Comparison of ENCODE assay signal across 14 cellular contexts in the genomic region with DNA sequence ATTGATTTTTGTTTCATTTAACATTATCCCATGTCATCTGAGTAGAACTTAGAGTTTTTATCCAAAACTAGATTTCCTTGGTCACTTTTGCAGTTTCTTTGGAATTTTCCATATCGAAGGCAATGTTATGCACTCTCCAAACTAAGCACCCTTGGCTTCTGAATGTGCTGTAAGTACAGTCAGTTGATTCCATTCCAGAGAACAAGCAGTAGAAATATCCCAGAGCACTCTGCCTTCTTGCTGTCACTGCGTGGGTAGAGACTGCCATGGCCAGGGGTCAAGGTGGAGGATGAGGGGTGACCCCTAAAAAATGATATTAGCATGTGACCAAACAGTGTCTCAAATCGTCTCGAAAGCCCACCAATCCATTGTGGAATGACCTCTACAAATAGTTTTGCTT. TPM values are rescaled to one million over a fixed set of nuclear protein-coding genes. Genes with fewer than 3 reads are reported as not detected.
"Had no signal": no experiment of that assay in that cellular context is flagged by ENCODE, and none has a peak within 500 bp of the region (broad histone marks: within the 10 kb centered on the region; RNA-seq: fewer than 3 reads in every experiment).

No MANE protein-coding gene starts in this region.

- H3K4me3 ChIP-seq: cardiac muscle cell, thoracic aorta, uterus had no signal

- H3K36me3 ChIP-seq: cardiac muscle cell, thoracic aorta, uterus, WERI-Rb-1 had no signal

- H3K27me3 ChIP-seq: cardiac muscle cell, uterus had no signal

- H3K4me1 ChIP-seq: uterus had no signal

- H3K27ac ChIP-seq: cardiac muscle cell, thoracic aorta, uterus, WERI-Rb-1 had no signal

- DNase-seq: activated CD4-positive, alpha-beta memory T cell treated with anti-CD3 and anti-CD28 coated beads for 36 hours; activated gamma-delta T cell; activated T-cell treated with anti-CD3 and anti-CD28 coated beads, Interleukin-2, amount 50 U/mL, for 4 hours; hypothalamus; kidney; mammary epithelial cell; stimulated activated naive CD8-positive, alpha-beta T cell treated with anti-CD3 and anti-CD28 coated beads, Interleukin-15, amount 100 ng/mL, for 72 hours; T-helper 17 cell; uterus; WERI-Rb-1 had no signal

- ATAC-seq: activated naive CD4-positive, alpha-beta T cell treated with anti-CD3 and anti-CD28 coated beads, Interleukin-2, amount 50 U/mL, for 72 hours; activated T-cell treated with anti-CD3 and anti-CD28 coated beads, Interleukin-2, amount 50 U/mL, for 4 hours; natural killer cell treated with Interleukin-12 subunit alpha and Interleukin-12 subunit beta and Interleukin-15 and Interleukin-18, amount 100 ng/mL, for 72 hours; stimulated activated naive CD8-positive, alpha-beta T cell treated with anti-CD3 and anti-CD28 coated beads, Interleukin-15, amount 100 ng/mL, for 72 hours; T-helper 17 cell had no signal

- H3K9me3 ChIP-seq: thoracic aorta, uterus had no signal

RNA-seq across cellular contexts. Expression of a gene that starts 36.2 kb away (rescaled TPM):
- polyA plus RNA-seq: mammary epithelial cell had no signal
